In the genomic region with DNA sequence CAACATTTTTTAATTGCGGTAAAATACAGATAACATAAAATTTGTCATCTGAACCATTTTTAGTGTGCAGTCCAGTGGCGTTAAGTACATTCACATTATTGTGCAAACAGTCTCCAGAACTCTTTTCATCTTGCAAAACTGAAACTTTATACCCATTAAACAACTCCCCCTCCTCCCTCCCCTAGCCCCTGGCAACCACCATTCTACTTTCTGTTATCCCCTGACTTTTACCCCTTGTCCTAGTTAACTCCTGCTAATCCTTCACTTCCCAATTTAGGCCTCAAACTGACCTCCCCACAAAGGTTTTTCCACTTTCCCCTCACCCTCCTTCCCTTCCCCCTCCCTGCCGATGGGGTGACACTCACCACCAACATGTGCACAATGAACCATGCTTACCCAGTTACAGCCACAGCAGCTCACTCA, we compare ENCODE assay signal across 1 cellular context.
TF ChIP-seq lines count a peak whose summit lies in the region.

No MANE protein-coding gene starts in this region.

TF ChIP-seq in HEK293, 187 proteins besides CTCF, POLR2A, EP300 and RAD21:
- TF ChIP-seq ZNF398 (tag by site-specific recombination; IDR thresholded peaks at IDR 0.05) (peak; percentile 85), ZNF184 (tag by site-specific recombination; IDR thresholded peaks at IDR 0.05) (no peak), WT1 (tag by site-specific recombination; IDR thresholded peaks at IDR 0.05) (peak; percentile 35; the same call in 1 of the 2 replicates)
- TF ChIP-seq, protein P1, sequence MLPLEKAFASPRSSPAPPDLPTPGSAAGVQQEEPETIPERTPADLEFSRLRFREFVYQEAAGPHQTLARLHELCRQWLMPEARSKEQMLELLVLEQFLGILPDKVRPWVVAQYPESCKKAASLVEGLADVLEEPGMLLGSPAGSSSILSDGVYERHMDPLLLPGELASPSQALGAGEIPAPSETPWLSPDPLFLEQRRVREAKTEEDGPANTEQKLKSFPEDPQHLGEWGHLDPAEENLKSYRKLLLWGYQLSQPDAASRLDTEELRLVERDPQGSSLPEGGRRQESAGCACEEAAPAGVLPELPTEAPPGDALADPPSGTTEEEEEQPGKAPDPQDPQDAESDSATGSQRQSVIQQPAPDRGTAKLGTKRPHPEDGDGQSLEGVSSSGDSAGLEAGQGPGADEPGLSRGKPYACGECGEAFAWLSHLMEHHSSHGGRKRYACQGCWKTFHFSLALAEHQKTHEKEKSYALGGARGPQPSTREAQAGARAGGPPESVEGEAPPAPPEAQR (tag by site-specific recombination; IDR thresholded peaks at IDR 0.05), result no peak
- TF ChIP-seq, protein P2, sequence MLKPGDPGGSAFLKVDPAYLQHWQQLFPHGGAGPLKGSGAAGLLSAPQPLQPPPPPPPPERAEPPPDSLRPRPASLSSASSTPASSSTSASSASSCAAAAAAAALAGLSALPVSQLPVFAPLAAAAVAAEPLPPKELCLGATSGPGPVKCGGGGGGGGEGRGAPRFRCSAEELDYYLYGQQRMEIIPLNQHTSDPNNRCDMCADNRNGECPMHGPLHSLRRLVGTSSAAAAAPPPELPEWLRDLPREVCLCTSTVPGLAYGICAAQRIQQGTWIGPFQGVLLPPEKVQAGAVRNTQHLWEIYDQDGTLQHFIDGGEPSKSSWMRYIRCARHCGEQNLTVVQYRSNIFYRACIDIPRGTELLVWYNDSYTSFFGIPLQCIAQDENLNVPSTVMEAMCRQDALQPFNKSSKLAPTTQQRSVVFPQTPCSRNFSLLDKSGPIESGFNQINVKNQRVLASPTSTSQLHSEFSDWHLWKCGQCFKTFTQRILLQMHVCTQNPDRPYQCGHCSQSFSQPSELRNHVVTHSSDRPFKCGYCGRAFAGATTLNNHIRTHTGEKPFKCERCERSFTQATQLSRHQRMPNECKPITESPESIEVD (tag by site-specific recombination; IDR thresholded peaks at IDR 0.05), result peak; percentile 24; the same call in 1 of the 2 replicates
